ENCODE assay signal across 8 cellular contexts in genomic region chr3:52983828-52984227, GRCh38.
A peak's percentile ranks its signal among the peaks of the same experiment; 100 is the strongest.
DNase-seq lines count a peak whose midpoint lies in the region; ATAC-seq, FAIRE-seq and TF ChIP-seq lines count a peak whose summit lies in the region.
"Had no signal": no experiment of that assay in that cellular context is flagged by ENCODE, and none has a peak within 500 bp of the region (broad histone marks: within the 10 kb centered on the region; RNA-seq: fewer than 3 reads in every experiment).

No MANE protein-coding gene starts in this region.

- no peaks in the 10 kb centered on the region for H3K36me3 Mint-ChIP-seq in GM23338 (ENCODE audit: low read depth)

- H3K4me1 ChIP-seq in GM23338 (ENCODE audit: insufficient read depth): no peaks in the 10 kb centered on the region
- H3K4me1 ChIP-seq in Peyer's patch: peaks cover 0 to 6% (median 0%) of the 10 kb centered on the region in 4 donors
- peaks cover 10 to 14% of the 10 kb centered on the region in 2 experiments for H3K4me1 ChIP-seq in neutrophil (ENCODE audit: control insufficient read depth in 1 of 2, insufficient read depth in 1 of 2, low read depth in 1 of 2, low read length in 1 of 2)

- DNase-seq in GM23338 (ENCODE audit: low spot score): no peak
- DNase-seq in Peyer's patch: no peak
- no peak for DNase-seq in RCC 7860 (ENCODE audit: low spot score)
- DNase-seq in ureter (ENCODE audit: low spot score): no peak

- no peaks in the 10 kb centered on the region for H3F3A ChIP-seq in GM23338 (replicated peaks; ENCODE audit: low read depth)

- H3K9me3 ChIP-seq in Peyer's patch (no peaks in the 10 kb centered on the region), neutrophil (no peaks in the 10 kb centered on the region)

- no peaks in the 10 kb centered on the region for H3K79me2 ChIP-seq in GM23338 (replicated peaks; ENCODE audit: insufficient read depth)

- H3K9me2 ChIP-seq in GM23338 (ENCODE audit: insufficient read depth): no peaks in the 10 kb centered on the region

- no peak overlapping the region for H3K4me3 Mint-ChIP-seq in GM23338

- H3K27me3 ChIP-seq in GM23338 (ENCODE audit: insufficient read depth) (no peaks in the 10 kb centered on the region), Peyer's patch (no peaks in the 10 kb centered on the region), neutrophil (no peaks in the 10 kb centered on the region)

- H3K9me3 Mint-ChIP-seq in GM23338: no peaks in the 10 kb centered on the region; the same call in 2 of the 3 replicates

- FAIRE-seq in RCC 7860 (lab: Jason Lieb, UNC): no peak

- no peak for TF ChIP-seq POLR2A in Peyer's patch (IDR thresholded peaks at IDR 0.05)

- no peak overlapping the region for H3K4me2 ChIP-seq in GM23338

- peaks cover 13% of the 10 kb centered on the region for H3K4me1 Mint-ChIP-seq in GM23338

- H3K27ac ChIP-seq in GM23338 (ENCODE audit: low read depth) (no peak overlapping the region), Peyer's patch (peak overlapping the region; percentile 36 to 80 (median 60)), neutrophil (peak overlapping the region; percentile 77)

- peaks cover 1% of the 10 kb centered on the region for H3K27me3 Mint-ChIP-seq in GM23338 (ENCODE audit: insufficient read depth, low read depth, poor library complexity)

- H3K36me3 ChIP-seq in GM23338 (ENCODE audit: insufficient read depth): no peaks in the 10 kb centered on the region
- no peaks in the 10 kb centered on the region for H3K36me3 ChIP-seq in Peyer's patch
- H3K36me3 ChIP-seq in neutrophil: no peaks in the 10 kb centered on the region

- H3K27ac Mint-ChIP-seq in GM23338: peak overlapping the region; percentile 8; the same call in 1 of the 2 replicates

- no peak for TF ChIP-seq CTCF in GM23338 (conservative IDR thresholded peaks at IDR 0.05; ENCODE audit: low read depth in 2 of 2)
- no peak for TF ChIP-seq CTCF in Peyer's patch (IDR thresholded peaks at IDR 0.05)
- TF ChIP-seq CTCF in neutrophil (IDR thresholded peaks at IDR 0.05): no peak

- H4K20me1 ChIP-seq in GM23338 (replicated peaks; ENCODE audit: insufficient read depth): no peaks in the 10 kb centered on the region

- no peak overlapping the region for H2AFZ ChIP-seq in GM23338

- peak; percentile 36 for ATAC-seq in GM18867 (IDR thresholded peaks at IDR 0.05; ENCODE audit: unreplicated experiment)
- ATAC-seq in GM23338: no peak
- ATAC-seq in esophagus mucosa: no peak
- ATAC-seq: Panc1 had no signal

- H3K4me3 ChIP-seq in GM23338 (no peak overlapping the region), Peyer's patch (no peak overlapping the region), neutrophil (ENCODE audit: low read depth in 1 of 2, low read length in 1 of 2) (peak overlapping the region; percentile 1 to 42)

TF ChIP-seq in GM23338, 12 proteins besides CTCF, POLR2A, EP300 and RAD21:
- TF ChIP-seq, protein P1, sequence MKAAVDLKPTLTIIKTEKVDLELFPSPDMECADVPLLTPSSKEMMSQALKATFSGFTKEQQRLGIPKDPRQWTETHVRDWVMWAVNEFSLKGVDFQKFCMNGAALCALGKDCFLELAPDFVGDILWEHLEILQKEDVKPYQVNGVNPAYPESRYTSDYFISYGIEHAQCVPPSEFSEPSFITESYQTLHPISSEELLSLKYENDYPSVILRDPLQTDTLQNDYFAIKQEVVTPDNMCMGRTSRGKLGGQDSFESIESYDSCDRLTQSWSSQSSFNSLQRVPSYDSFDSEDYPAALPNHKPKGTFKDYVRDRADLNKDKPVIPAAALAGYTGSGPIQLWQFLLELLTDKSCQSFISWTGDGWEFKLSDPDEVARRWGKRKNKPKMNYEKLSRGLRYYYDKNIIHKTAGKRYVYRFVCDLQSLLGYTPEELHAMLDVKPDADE (IDR thresholded peaks at IDR 0.05): no peak
- TF ChIP-seq STAT1 (IDR thresholded peaks at IDR 0.05; ENCODE audit: unreplicated experiment) (no peak), JUNB (IDR thresholded peaks at IDR 0.05; ENCODE audit: unreplicated experiment) (no peak), ZNF331 (CRISPR knock-in tag; IDR thresholded peaks at IDR 0.05; ENCODE audit: low read depth) (no peak), NANOG (IDR thresholded peaks at IDR 0.05; ENCODE audit: borderline replicate concordance) (no peak), EZH2 (IDR thresholded peaks at IDR 0.05; ENCODE audit: low read depth, unreplicated experiment) (no peak), CREB1 (CRISPR knock-in tag; IDR thresholded peaks at IDR 0.05; ENCODE audit: low read depth) (no peak)

Comparison
In these comparisons a context has a peak if more than half of its experiments do, and no peak if none do; other contexts are left out.
1. H3K4me3 ChIP-seq: peak in neutrophil (2 of 2); none in GM23338 (single experiment) and Peyer's patch (0 of 4).